In the genomic region with DNA sequence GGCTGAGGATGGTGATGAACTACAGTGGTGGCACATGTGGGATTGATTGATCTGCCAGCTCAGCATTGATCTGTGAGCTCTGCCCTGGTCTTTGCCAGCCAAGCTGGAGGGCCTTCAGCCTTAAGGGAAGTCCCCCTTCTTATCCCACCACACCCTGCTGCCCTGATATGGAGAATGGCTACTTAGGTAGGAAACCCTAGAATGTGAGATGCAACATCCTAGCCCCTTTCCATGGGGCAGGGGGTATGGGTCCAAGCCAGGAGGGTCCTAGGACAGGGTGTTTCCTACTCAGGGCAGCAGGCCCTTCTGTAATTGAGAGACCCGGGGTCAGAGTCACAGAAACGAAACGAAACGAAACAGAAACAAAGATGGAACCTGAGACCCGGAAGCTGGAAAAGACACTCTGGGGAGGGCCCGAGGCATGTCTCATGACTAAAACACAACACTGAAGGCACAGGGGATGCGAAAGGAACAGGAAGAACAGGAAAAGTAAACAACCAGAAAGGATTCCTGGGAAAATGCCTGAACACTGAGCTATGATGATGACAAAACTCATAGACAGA, we compare ENCODE assay signal across 1 cellular context.
TF ChIP-seq lines count a peak whose summit lies in the region.

No MANE protein-coding gene starts in this region.

TF ChIP-seq in H1, 55 proteins besides CTCF, POLR2A, EP300 and RAD21 (continued from another document):
- TF ChIP-seq, protein P1, sequence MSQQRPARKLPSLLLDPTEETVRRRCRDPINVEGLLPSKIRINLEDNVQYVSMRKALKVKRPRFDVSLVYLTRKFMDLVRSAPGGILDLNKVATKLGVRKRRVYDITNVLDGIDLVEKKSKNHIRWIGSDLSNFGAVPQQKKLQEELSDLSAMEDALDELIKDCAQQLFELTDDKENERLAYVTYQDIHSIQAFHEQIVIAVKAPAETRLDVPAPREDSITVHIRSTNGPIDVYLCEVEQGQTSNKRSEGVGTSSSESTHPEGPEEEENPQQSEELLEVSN (IDR thresholded peaks at IDR 0.05) = no peak
- TF ChIP-seq POU5F1 (IDR thresholded peaks at IDR 0.05; ENCODE audit: low read depth, low read length) = no peak
- TF ChIP-seq CBX8 (IDR thresholded peaks at IDR 0.05; ENCODE audit: borderline replicate concordance, low read depth, low read length) = no peak
- 0 out of 2 replicates have a peak, but pooled peaks have one; percentile 18 for TF ChIP-seq KDM1A (IDR thresholded peaks at IDR 0.05; ENCODE audit: borderline replicate concordance, low read length)
